In the genomic region with DNA sequence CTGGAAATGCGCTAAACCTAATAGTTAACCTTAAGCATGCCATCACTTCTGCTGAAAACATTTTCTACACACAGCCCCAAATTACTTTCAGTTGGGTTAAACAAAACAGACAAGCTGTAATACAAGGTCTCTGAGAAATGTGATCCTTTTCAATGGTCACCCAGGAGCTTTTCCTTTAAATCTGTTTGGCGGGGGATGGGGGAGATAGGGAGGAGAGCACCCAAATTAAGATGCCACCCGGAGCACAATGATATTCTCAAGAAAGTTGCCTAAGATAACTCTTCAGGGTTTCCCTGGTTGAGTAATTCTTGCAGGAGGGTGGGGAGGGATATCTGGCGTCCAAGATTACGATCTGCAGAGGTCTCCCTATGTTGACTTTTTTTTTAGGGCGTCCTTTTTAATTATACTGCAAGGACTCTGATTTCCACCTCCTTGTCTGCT, we compare ENCODE assay signal across 8 cellular contexts. TPM values are rescaled to one million over a fixed set of nuclear protein-coding genes. Genes with fewer than 3 reads are reported as not detected.
DNase-seq lines count a peak whose midpoint lies in the region; ATAC-seq and TF ChIP-seq lines count a peak whose summit lies in the region.

No MANE protein-coding gene starts in this region.

- H3K36me3 ChIP-seq in heart left ventricle (no peaks in the 10 kb centered on the region), iPS DF 6.9 (ENCODE audit: control insufficient read depth, insufficient read depth, low read length) (no peaks in the 10 kb centered on the region), smooth muscle cell (ENCODE audit: low read depth) (no peaks in the 10 kb centered on the region)

- POLR2A ChIA-PET in activated CD8-positive, alpha-beta T cell treated with anti-CD3 and anti-CD28 coated beads, Interleukin-2, amount 10 ng/mL, durations not matched to agents 7 days and 5 days (lab: Charles Lee), result no interaction called here

- H3K4me3 ChIP-seq in heart left ventricle (peak overlapping the region; percentile 49 to 98 (median 77)), iPS DF 6.9 (ENCODE audit: low read length) (peak overlapping the region; percentile 81), smooth muscle cell (peak overlapping the region; percentile 71)

- peaks cover 62% of the 10 kb centered on the region for H3K27me3 Mint-ChIP-seq in activated CD8-positive, alpha-beta T cell treated with anti-CD3 and anti-CD28 coated beads, Interleukin-2, amount 10 ng/mL, durations not matched to agents 7 days and 5 days (ENCODE audit: low read depth)

- H3K27ac ChIP-seq in heart left ventricle (peak overlapping the region; percentile 56 to 88 (median 82)), iPS DF 6.9 (ENCODE audit: low read length) (no peak overlapping the region), smooth muscle cell (ENCODE audit: low read depth) (no peak overlapping the region)

- H3F3A ChIP-seq in smooth muscle cell (ENCODE audit: low read depth), result no peaks in the 10 kb centered on the region

- H3K9me3 Mint-ChIP-seq in activated CD8-positive, alpha-beta T cell treated with anti-CD3 and anti-CD28 coated beads, Interleukin-2, amount 10 ng/mL, durations not matched to agents 7 days and 5 days (ENCODE audit: insufficient read depth), result no peaks in the 10 kb centered on the region

- H3K27me3 ChIP-seq in heart left ventricle, result peaks cover 0 to 42% (median 0%) of the 10 kb centered on the region in 9 donors
- H3K27me3 ChIP-seq in iPS DF 6.9 (ENCODE audit: control insufficient read depth, insufficient read depth, low read length), result no peaks in the 10 kb centered on the region
- H3K27me3 ChIP-seq in smooth muscle cell (ENCODE audit: low read depth), result peaks cover 28% of the 10 kb centered on the region

- H3K4me1 ChIP-seq in heart left ventricle (peaks cover 0 to 42% (median 17%) of the 10 kb centered on the region in 12 donors), iPS DF 6.9 (ENCODE audit: control insufficient read depth, insufficient read depth, low read length) (peaks cover 7% of the 10 kb centered on the region), smooth muscle cell (ENCODE audit: low read depth) (peaks cover 14% of the 10 kb centered on the region)

- H3K4me3 Mint-ChIP-seq in activated CD8-positive, alpha-beta T cell treated with anti-CD3 and anti-CD28 coated beads, Interleukin-2, amount 10 ng/mL, durations not matched to agents 7 days and 5 days, result peak overlapping the region; percentile 61

- H3K9me3 ChIP-seq in heart left ventricle (no peaks in the 10 kb centered on the region), iPS DF 6.9 (ENCODE audit: control insufficient read depth, insufficient read depth, low read length) (no peaks in the 10 kb centered on the region), smooth muscle cell (replicated peaks; ENCODE audit: low read depth) (no peaks in the 10 kb centered on the region)

- DNase-seq in heart left ventricle (no peak), left ventricle myocardium superior (no peak), iPS DF 6.9 (ENCODE audit: low read depth, low spot score) (no peak), smooth muscle cell (lab: John Stamatoyannopoulos, UW; ENCODE audit: unreplicated experiment) (no peak)
- DNase-seq in activated CD8-positive, alpha-beta T cell treated with anti-CD3 and anti-CD28 coated beads, Interleukin-2, amount 10 ng/mL, durations not matched to agents 7 days and 5 days, result no peak

- WGBS in heart left ventricle, 4 donors, result 1 to 2% (median 1%) methylated on average over 6 of the region's 6 CpGs
- WGBS in iPS DF 6.9 (ENCODE audit: insufficient coverage, insufficient read length), result no CpG with 5 or more reads among the region's 6 CpGs
- 5% methylated on average over 6 of the region's 6 CpGs for WGBS in smooth muscle cell (ENCODE audit: low lambda C conversion rate)

- H4K20me1 ChIP-seq in smooth muscle cell (ENCODE audit: low read depth), result no peaks in the 10 kb centered on the region

- no peaks in the 10 kb centered on the region for H3K36me3 Mint-ChIP-seq in activated CD8-positive, alpha-beta T cell treated with anti-CD3 and anti-CD28 coated beads, Interleukin-2, amount 10 ng/mL, durations not matched to agents 7 days and 5 days (ENCODE audit: low read depth)

- TF ChIP-seq POLR2A in heart left ventricle (IDR thresholded peaks at IDR 0.05), result no peak

- no peak overlapping the region for H3K27ac Mint-ChIP-seq in activated CD8-positive, alpha-beta T cell treated with anti-CD3 and anti-CD28 coated beads, Interleukin-2, amount 10 ng/mL, durations not matched to agents 7 days and 5 days

- ATAC-seq in heart left ventricle (no peak), left ventricle myocardium superior (no peak), GM21737 (IDR thresholded peaks at IDR 0.05; ENCODE audit: unreplicated experiment) (no peak), HG03354 (IDR thresholded peaks at IDR 0.05; ENCODE audit: poor library complexity, severe bottlenecking, unreplicated experiment) (no peak), HG03139 (IDR thresholded peaks at IDR 0.05; ENCODE audit: unreplicated experiment) (no peak)
- ATAC-seq in activated CD8-positive, alpha-beta T cell treated with anti-CD3 and anti-CD28 coated beads, Interleukin-2, amount 10 ng/mL, durations not matched to agents 7 days and 5 days, result no peak

- peak overlapping the region; percentile 9 for H3K9ac ChIP-seq in smooth muscle cell (ENCODE audit: low read depth)

- TF ChIP-seq CTCF in heart left ventricle (IDR thresholded peaks at IDR 0.05) (no peak), smooth muscle cell (IDR thresholded peaks at IDR 0.05; ENCODE audit: borderline replicate concordance, insufficient read depth, poor library complexity, severe bottlenecking) (no peak)

- peaks cover 11% of the 10 kb centered on the region for H3K4me1 Mint-ChIP-seq in activated CD8-positive, alpha-beta T cell treated with anti-CD3 and anti-CD28 coated beads, Interleukin-2, amount 10 ng/mL, durations not matched to agents 7 days and 5 days (ENCODE audit: low read depth)

- CTCF ChIA-PET in activated CD8-positive, alpha-beta T cell treated with anti-CD3 and anti-CD28 coated beads, Interleukin-2, amount 10 ng/mL, durations not matched to agents 7 days and 5 days (lab: Charles Lee), result interaction anchor here (1.4 to 4.3 kb wide), 3 partner anchors 10 to 312 kb away, joined by 3 to 23 read pairs (median 3); no protein-coding TSS in a partner anchor

- H2AFZ ChIP-seq in smooth muscle cell (ENCODE audit: low read depth), result peak overlapping the region; percentile 86

- intact Hi-C loops in heart left ventricle (cut with DNase I), result loop anchor here (2.0 to 10.0 kb wide), 15 partner anchors 42 to 315 kb away; no protein-coding TSS in a partner anchor
- intact Hi-C loops in left ventricle myocardium superior (cut with micrococcal nuclease), result loop anchor here (5.0 to 10.0 kb wide), 3 partner anchors 115 to 197 kb away; no protein-coding TSS in a partner anchor

- H3K4me2 ChIP-seq in smooth muscle cell, result peak overlapping the region; percentile 95

- H3K79me2 ChIP-seq in smooth muscle cell (ENCODE audit: low read depth), result no peaks in the 10 kb centered on the region

RNA-seq across cellular contexts. Expression of a gene that starts 1.0 kb away (rescaled TPM):
- total RNA-seq in heart left ventricle (10 to 100 TPM in 8 of 9 donors, 1 to 10 TPM in 1; 8.8 to 28.8 (median 13.4) TPM), left ventricle myocardium superior (20.8 TPM), smooth muscle cell (3.0 and 13.4 TPM in 2 replicates)
- polyA plus RNA-seq in heart left ventricle (10 to 100 TPM in 1 of 2 donors, 1 to 10 TPM in 1; 1.8 to 13.0 TPM), smooth muscle cell (0.33 and 4.3 TPM in 2 replicates)
- total RNA-seq in activated CD8-positive, alpha-beta T cell treated with anti-CD3 and anti-CD28 coated beads, Interleukin-2, amount 10 ng/mL, durations not matched to agents 7 days and 5 days, result not detected

Comparison
In these comparisons a context has a peak if more than half of its experiments do, and no peak if none do; other contexts are left out.
1. H3K27ac ChIP-seq: peak in heart left ventricle (12 of 12); none in iPS DF 6.9 (single experiment) and smooth muscle cell (single experiment).
2. Peak in every context shown above with its lines, with median percentiles within 50 percentile points of each other: H3K4me3 ChIP-seq.